Comparison of ENCODE assay signal across 1 cellular context in genomic region chr19:1400281-1401137, GRCh38.
TF ChIP-seq lines count a peak whose summit lies in the region.

No MANE protein-coding gene starts in this region.

TF ChIP-seq in HepG2, 621 proteins besides CTCF, POLR2A, EP300 and RAD21 (continued from another document and continues in another):
- TF ChIP-seq ARID5B (CRISPR knock-in tag; IDR thresholded peaks at IDR 0.05) (peak; percentile 71), MATR3 (CRISPR knock-in tag; IDR thresholded peaks at IDR 0.05) (no peak), ZNF691 (CRISPR knock-in tag; IDR thresholded peaks at IDR 0.05; ENCODE audit: borderline replicate concordance, low read depth) (0 out of 2 replicates have a peak, but pooled peaks have one; percentile 48), ZNF678 (CRISPR knock-in tag; IDR thresholded peaks at IDR 0.05) (no peak), NR2F2 (IDR thresholded peaks at IDR 0.05; ENCODE audit: borderline replicate concordance, low read depth) (no peak), ZNF772 (CRISPR knock-in tag; IDR thresholded peaks at IDR 0.05) (peak; percentile 82), TERF1 (CRISPR knock-in tag; IDR thresholded peaks at IDR 0.05) (no peak), ZNF790 (CRISPR knock-in tag; IDR thresholded peaks at IDR 0.05; ENCODE audit: borderline replicate concordance) (no peak), NFAT5 (CRISPR knock-in tag; IDR thresholded peaks at IDR 0.05) (0 out of 2 replicates have a peak, but pooled peaks have one; percentile 13), MED8 (CRISPR knock-in tag; IDR thresholded peaks at IDR 0.05; ENCODE audit: insufficient replicate concordance) (peak; percentile 44), ZNF512 (CRISPR knock-in tag; IDR thresholded peaks at IDR 0.05) (no peak), E2F5 (CRISPR knock-in tag; conservative IDR thresholded peaks at IDR 0.05) (no peak), ZNF30 (CRISPR knock-in tag; IDR thresholded peaks at IDR 0.05) (no peak), SMARCE1 (IDR thresholded peaks at IDR 0.05; ENCODE audit: borderline replicate concordance) (no peak), NFKB2 (CRISPR knock-in tag; IDR thresholded peaks at IDR 0.05; ENCODE audit: borderline replicate concordance) (peak; percentile 63; the same call in 1 of the 2 replicates), ZNF749 (CRISPR knock-in tag; IDR thresholded peaks at IDR 0.05; ENCODE audit: borderline replicate concordance) (peak; percentile 47; the same call in 1 of the 2 replicates), ZNF720 (CRISPR knock-in tag; IDR thresholded peaks at IDR 0.05) (no peak), ZNF746 (CRISPR knock-in tag; IDR thresholded peaks at IDR 0.05) (peak; percentile 93), PRDM4 (CRISPR knock-in tag; IDR thresholded peaks at IDR 0.05; ENCODE audit: borderline replicate concordance) (no peak; the same call in 1 of the 2 replicates), ZMAT3 (CRISPR knock-in tag; conservative IDR thresholded peaks at IDR 0.05) (no peak), HOMEZ (CRISPR knock-in tag; IDR thresholded peaks at IDR 0.05; ENCODE audit: low read depth) (no peak), ZNF562 (CRISPR knock-in tag; IDR thresholded peaks at IDR 0.05; ENCODE audit: borderline replicate concordance) (no peak), XRCC5 (optimal IDR thresholded peaks at IDR 0.05; ENCODE audit: low read length) (no peak), ZBTB20 (CRISPR knock-in tag; IDR thresholded peaks at IDR 0.05; ENCODE audit: borderline replicate concordance, low read depth) (0 out of 2 replicates have a peak, but pooled peaks have one; percentile 48), CEBPB (IDR thresholded peaks at IDR 0.05; ENCODE audit: borderline replicate concordance, low read depth, low read length) (peak; percentile 40; the same call in 1 of the 2 replicates), ZKSCAN8 (CRISPR knock-in tag; IDR thresholded peaks at IDR 0.05; ENCODE audit: borderline replicate concordance) (peak; percentile 56; the same call in 1 of the 2 replicates), JUN (CRISPR knock-in tag; IDR thresholded peaks at IDR 0.05) (no peak), NRL (CRISPR knock-in tag; IDR thresholded peaks at IDR 0.05; ENCODE audit: borderline replicate concordance) (peak; percentile 55; the same call in 1 of the 2 replicates), RFX3 (CRISPR knock-in tag; IDR thresholded peaks at IDR 0.05) (no peak), AGO1 (IDR thresholded peaks at IDR 0.05; ENCODE audit: low read depth, low read length, poor library complexity, severe bottlenecking) (no peak), KDM5B (CRISPR knock-in tag; IDR thresholded peaks at IDR 0.05; ENCODE audit: borderline replicate concordance) (peak; percentile 25; the same call in 1 of the 2 replicates), ZMYM4 (CRISPR knock-in tag; IDR thresholded peaks at IDR 0.05) (no peak), PREB (CRISPR knock-in tag; IDR thresholded peaks at IDR 0.05) (no peak)
